ENCODE assay signal across 16 cellular contexts in genomic region chr17:72413077-72414031, GRCh38.
"Had no signal": no experiment of that assay in that cellular context is flagged by ENCODE, and none has a peak within 500 bp of the region (broad histone marks: within the 10 kb centered on the region; RNA-seq: fewer than 3 reads in every experiment).

No MANE protein-coding gene starts in this region.

- H3K4me1 ChIP-seq: right atrium auricular region, upper lobe of left lung had no signal

- H3K4me3 ChIP-seq: prostate gland, right atrium auricular region, suprapubic skin, upper lobe of left lung had no signal

- DNase-seq: activated CD4-positive, alpha-beta T cell treated with anti-CD3 and anti-CD28 coated beads for 1 hour; activated CD4-positive, alpha-beta T cell treated with anti-CD3 and anti-CD28 coated beads, Interleukin-2, amount 50 U/mL, for 4 hours; amniotic stem cell; effector memory CD8-positive, alpha-beta T cell; mesendoderm; natural killer cell; stimulated activated CD4-positive, alpha-beta T cell treated with anti-CD3 and anti-CD28 coated beads, Interleukin-15, amount 100 ng/mL, for 24 hours; stimulated activated CD4-positive, alpha-beta T cell treated with anti-CD3 and anti-CD28 coated beads, Interleukin-2, amount 100 ng/mL, for 48 hours; T-helper 1 cell; T1000; upper lobe of left lung had no signal

- ATAC-seq: effector memory CD8-positive, alpha-beta T cell; natural killer cell had no signal

- H3K9me3 ChIP-seq: prostate gland had no signal

- H3K4me3 Mint-ChIP-seq: activated naive CD8-positive, alpha-beta T cell; effector memory CD8-positive, alpha-beta T cell; natural killer cell; stimulated activated naive CD8-positive, alpha-beta T cell treated with anti-CD3 and anti-CD28 coated beads, Interleukin-15, Interleukin-2, amounts not matched to agents 100 ng/mL and 50 ng/mL, for 24 hours had no signal

- H3K36me3 ChIP-seq: prostate gland, right atrium auricular region, suprapubic skin, upper lobe of left lung had no signal

- H3K4me1 Mint-ChIP-seq: natural killer cell had no signal

- H3K27me3 ChIP-seq: right atrium auricular region, suprapubic skin, upper lobe of left lung had no signal

- H3K27ac Mint-ChIP-seq: activated naive CD8-positive, alpha-beta T cell; effector memory CD8-positive, alpha-beta T cell; natural killer cell; stimulated activated naive CD8-positive, alpha-beta T cell treated with anti-CD3 and anti-CD28 coated beads, Interleukin-15, Interleukin-2, amounts not matched to agents 100 ng/mL and 50 ng/mL, for 24 hours had no signal

- H3K27ac ChIP-seq: prostate gland, right atrium auricular region, suprapubic skin, upper lobe of left lung had no signal

- H3K36me3 Mint-ChIP-seq: natural killer cell had no signal
